ENCODE assay signal across 27 cellular contexts in genomic region chr11:13311570-13311969, GRCh38.
"Had no signal": no experiment of that assay in that cellular context is flagged by ENCODE, and none has a peak within 500 bp of the region (broad histone marks: within the 10 kb centered on the region; RNA-seq: fewer than 3 reads in every experiment).

No MANE protein-coding gene starts in this region.

- ATAC-seq: activated CD8-positive, alpha-beta memory T cell treated with anti-CD3 and anti-CD28 coated beads, Interleukin-2, amount 10 ng/mL, durations not matched to agents 7 days and 5 days; activated CD8-positive, alpha-beta T cell treated with anti-CD3 and anti-CD28 coated beads, Interleukin-2, amount 10 ng/mL, durations not matched to agents 7 days and 5 days; activated naive CD4-positive, alpha-beta T cell treated with anti-CD3 and anti-CD28 coated beads, Interleukin-2, amount 50 U/mL, for 72 hours; effector memory CD8-positive, alpha-beta T cell; gastrocnemius medialis; left cardiac atrium; left ventricle myocardium superior; stimulated activated naive B cell treated with anti-CD40 and anti-IgM and Interleukin-4, amounts not matched to agents 10 μg/mL and 1 μg/mL and 100 μg/mL, for 72 hours; T-cell had no signal

- FAIRE-seq: pancreas, small intestine had no signal

- H3K4me3 ChIP-seq: cardiac muscle cell, coronary artery, dorsolateral prefrontal cortex, esophagus muscularis mucosa, gastrocnemius medialis, pancreas, psoas muscle, sigmoid colon, stomach, thyroid gland, upper lobe of left lung had no signal

- H3K27ac ChIP-seq: cardiac muscle cell, coronary artery, esophagus muscularis mucosa, gastrocnemius medialis, pancreas, psoas muscle, sigmoid colon, stomach, thyroid gland, upper lobe of left lung had no signal

- DNase-seq: activated B cell treated with CpG ODN at 0.5 μM for 24 hours; activated CD8-positive, alpha-beta memory T cell treated with anti-CD3 and anti-CD28 coated beads, Interleukin-2, amount 10 ng/mL, durations not matched to agents 7 days and 5 days; activated CD8-positive, alpha-beta T cell treated with anti-CD3 and anti-CD28 coated beads, Interleukin-2, amount 10 ng/mL, durations not matched to agents 7 days and 5 days; activated naive CD4-positive, alpha-beta T cell; activated T-cell treated with anti-CD3 and anti-CD28 coated beads, Interleukin-2, amount 50 U/mL, for 48 hours; dorsolateral prefrontal cortex; effector memory CD8-positive, alpha-beta T cell; gastrocnemius medialis; glutamatergic neuron; islet precursor cell; left cardiac atrium; left ventricle myocardium superior; pancreas; psoas muscle; sigmoid colon; small intestine; stimulated activated CD4-positive, alpha-beta T cell treated with anti-CD3 and anti-CD28 coated beads, Interleukin-1b, Interleukin-23, amount 100 ng/mL, for 48 hours; stimulated activated naive B cell treated with anti-CD40 and anti-IgM and Interleukin-4, amounts not matched to agents 10 μg/mL and 1 μg/mL and 100 μg/mL, for 72 hours; stomach; T-cell; thyroid gland; upper lobe of left lung had no signal

- H3K9me3 Mint-ChIP-seq: activated B cell treated with CpG ODN at 0.5 μM for 24 hours; effector memory CD8-positive, alpha-beta T cell; stimulated activated naive B cell treated with anti-CD40 and anti-IgM and Interleukin-4, amounts not matched to agents 10 μg/mL and 1 μg/mL and 100 μg/mL, for 72 hours; T-cell; T-helper 2 cell treated with Interferon-gamma antibody and Interleukin-4, amounts not matched to agents 5 μg/mL and 100 μg/mL, for 36 hours had no signal

- H3K36me3 ChIP-seq: cardiac muscle cell, gastrocnemius medialis, pancreas, sigmoid colon, thyroid gland had no signal

- H3K4me3 Mint-ChIP-seq: activated B cell treated with CpG ODN at 0.5 μM for 24 hours; activated CD8-positive, alpha-beta memory T cell treated with anti-CD3 and anti-CD28 coated beads, Interleukin-2, amount 10 ng/mL, durations not matched to agents 7 days and 5 days; activated CD8-positive, alpha-beta T cell treated with anti-CD3 and anti-CD28 coated beads, Interleukin-2, amount 10 ng/mL, durations not matched to agents 7 days and 5 days; effector memory CD8-positive, alpha-beta T cell; stimulated activated naive B cell treated with anti-CD40 and anti-IgM and Interleukin-4, amounts not matched to agents 10 μg/mL and 1 μg/mL and 100 μg/mL, for 72 hours; T-cell; T-helper 2 cell treated with Interferon-gamma antibody and Interleukin-4, amounts not matched to agents 5 μg/mL and 100 μg/mL, for 36 hours had no signal

- H3K4me1 ChIP-seq: pancreas had no signal

- H3K27me3 ChIP-seq: cardiac muscle cell, dorsolateral prefrontal cortex, esophagus muscularis mucosa, gastrocnemius medialis, pancreas, sigmoid colon, stomach, thyroid gland, upper lobe of left lung had no signal

- H3K27me3 Mint-ChIP-seq: activated B cell treated with CpG ODN at 0.5 μM for 24 hours; activated CD8-positive, alpha-beta memory T cell treated with anti-CD3 and anti-CD28 coated beads, Interleukin-2, amount 10 ng/mL, durations not matched to agents 7 days and 5 days; effector memory CD8-positive, alpha-beta T cell; stimulated activated naive B cell treated with anti-CD40 and anti-IgM and Interleukin-4, amounts not matched to agents 10 μg/mL and 1 μg/mL and 100 μg/mL, for 72 hours; T-cell had no signal

- H3K27ac Mint-ChIP-seq: activated B cell treated with CpG ODN at 0.5 μM for 24 hours; activated CD8-positive, alpha-beta T cell treated with anti-CD3 and anti-CD28 coated beads, Interleukin-2, amount 10 ng/mL, durations not matched to agents 7 days and 5 days; activated naive CD4-positive, alpha-beta T cell treated with anti-CD3 and anti-CD28 coated beads, Interleukin-2, amount 50 U/mL, for 72 hours; stimulated activated naive B cell treated with anti-CD40 and anti-IgM and Interleukin-4, amounts not matched to agents 10 μg/mL and 1 μg/mL and 100 μg/mL, for 72 hours; T-cell; T-helper 2 cell treated with Interferon-gamma antibody and Interleukin-4, amounts not matched to agents 5 μg/mL and 100 μg/mL, for 36 hours had no signal
